ENCODE assay signal across 10 cellular contexts in the genomic region with DNA sequence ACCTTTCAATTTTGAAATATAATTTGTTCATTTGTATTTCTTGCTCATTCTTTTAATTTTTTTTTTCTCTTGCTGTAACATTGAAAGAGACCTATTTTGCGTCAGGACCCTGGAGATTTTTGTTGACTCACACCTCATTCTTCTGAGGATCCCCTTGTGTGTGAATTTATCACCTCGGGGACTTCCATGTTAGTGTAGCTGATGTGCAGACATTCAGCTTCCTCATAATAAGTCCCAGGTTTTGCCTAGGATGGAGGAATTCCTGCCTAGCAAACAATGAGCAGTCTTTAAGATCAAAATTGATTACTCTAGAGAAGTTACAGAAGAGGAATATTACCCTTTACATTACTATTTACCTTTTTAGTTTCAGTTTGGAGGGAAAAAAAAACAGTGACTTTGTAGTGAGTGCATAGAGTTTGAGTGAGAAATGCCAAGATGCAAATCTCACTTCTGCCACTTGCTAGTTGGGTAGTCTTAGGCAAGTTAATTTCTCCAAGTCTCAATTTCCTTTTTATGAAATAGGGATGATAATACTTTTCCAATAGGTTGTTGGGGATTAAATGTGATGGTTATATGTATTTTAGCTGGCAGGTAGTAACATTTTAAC. TPM values are rescaled to one million over a fixed set of nuclear protein-coding genes. Genes with fewer than 3 reads are reported as not detected.
DNase-seq lines count a peak whose midpoint lies in the region; ATAC-seq and TF ChIP-seq lines count a peak whose summit lies in the region.
"Had no signal": no experiment of that assay in that cellular context is flagged by ENCODE, and none has a peak within 500 bp of the region (broad histone marks: within the 10 kb centered on the region; RNA-seq: fewer than 3 reads in every experiment).

No MANE protein-coding gene starts in this region.

- peak overlapping the region; percentile 65; the same call in 1 of the 2 replicates for H3K27ac ChIP-seq in SK-N-MC
- no peak overlapping the region for H3K27ac ChIP-seq in foreskin keratinocyte

- H3K36me3 Mint-ChIP-seq in activated CD4-positive, alpha-beta T cell treated with anti-CD3 and anti-CD28 coated beads, Interleukin-2, amount 10 ng/mL, durations not matched to agents 24 days and 14 days (ENCODE audit: low read depth): peaks cover 2% of the 10 kb centered on the region
- H3K36me3 Mint-ChIP-seq in stimulated activated memory B cell treated with anti-CD40 and anti-IgM and Interleukin-4, amounts not matched to agents 10 μg/mL and 1 μg/mL and 100 μg/mL, for 72 hours: no peaks in the 10 kb centered on the region

- no peaks in the 10 kb centered on the region for H3K27me3 Mint-ChIP-seq in activated CD4-positive, alpha-beta T cell treated with anti-CD3 and anti-CD28 coated beads, Interleukin-2, amount 10 ng/mL, durations not matched to agents 24 days and 14 days
- no peaks in the 10 kb centered on the region for H3K27me3 Mint-ChIP-seq in stimulated activated memory B cell treated with anti-CD40 and anti-IgM and Interleukin-4, amounts not matched to agents 10 μg/mL and 1 μg/mL and 100 μg/mL, for 72 hours

- H3K9ac ChIP-seq in SK-N-MC (ENCODE audit: insufficient read length): no peak overlapping the region

- H3K36me3 ChIP-seq in SK-N-MC (ENCODE audit: insufficient read depth, low read length): no peaks in the 10 kb centered on the region

- no peaks in the 10 kb centered on the region for H3K27me3 ChIP-seq in foreskin keratinocyte

- TF ChIP-seq CTCF in foreskin keratinocyte (conservative IDR thresholded peaks at IDR 0.05) (no peak), GM10266 (IDR thresholded peaks at IDR 0.05; ENCODE audit: control insufficient read depth, insufficient read depth, low read depth, missing control alignments) (no peak)

- ATAC-seq in HG02610 (IDR thresholded peaks at IDR 0.05; ENCODE audit: unreplicated experiment): peak; percentile 78
- peak; percentile 70 for ATAC-seq in stimulated activated memory B cell treated with anti-CD40 and anti-IgM and Interleukin-4, amounts not matched to agents 10 μg/mL and 1 μg/mL and 100 μg/mL, for 72 hours
- no peak for ATAC-seq in foreskin keratinocyte

- H3K4me3 ChIP-seq in SK-N-MC: peak overlapping the region; percentile 3; the same call in 1 of the 2 replicates

- peaks cover 41% of the 10 kb centered on the region for H3K4me1 Mint-ChIP-seq in activated CD4-positive, alpha-beta T cell treated with anti-CD3 and anti-CD28 coated beads, Interleukin-2, amount 10 ng/mL, durations not matched to agents 24 days and 14 days
- peaks cover 58% of the 10 kb centered on the region for H3K4me1 Mint-ChIP-seq in stimulated activated memory B cell treated with anti-CD40 and anti-IgM and Interleukin-4, amounts not matched to agents 10 μg/mL and 1 μg/mL and 100 μg/mL, for 72 hours

- DNase-seq in activated CD4-positive, alpha-beta T cell treated with anti-CD3 and anti-CD28 coated beads, Interleukin-2, amount 10 ng/mL, durations not matched to agents 24 days and 14 days: no peak
- DNase-seq in activated CD4-positive, alpha-beta T cell treated with anti-CD3 and anti-CD28 coated beads, Interleukin-2, amount 50 U/mL, for 4 hours: no peak
- DNase-seq in SK-N-MC (ENCODE audit: low read depth, low spot score) (no peak), cerebellar nuclear complex (lab: John Stamatoyannopoulos, UW) (no peak), foreskin keratinocyte (no peak), GM10266 (ENCODE audit: extremely low spot score) (no peak)
- DNase-seq: H9, NCI-H2029 treated with DMSO at 0.1 percent for 48 hours had no signal

- peaks cover 47% of the 10 kb centered on the region for H3K4me1 ChIP-seq in foreskin keratinocyte

- H3K9me3 Mint-ChIP-seq in activated CD4-positive, alpha-beta T cell treated with anti-CD3 and anti-CD28 coated beads, Interleukin-2, amount 10 ng/mL, durations not matched to agents 24 days and 14 days: no peaks in the 10 kb centered on the region
- no peaks in the 10 kb centered on the region for H3K9me3 Mint-ChIP-seq in stimulated activated memory B cell treated with anti-CD40 and anti-IgM and Interleukin-4, amounts not matched to agents 10 μg/mL and 1 μg/mL and 100 μg/mL, for 72 hours
- H3K9me3 Mint-ChIP-seq: H9 had no signal

- peak overlapping the region; percentile 65 for H3K4me3 Mint-ChIP-seq in activated CD4-positive, alpha-beta T cell treated with anti-CD3 and anti-CD28 coated beads, Interleukin-2, amount 10 ng/mL, durations not matched to agents 24 days and 14 days
- peak overlapping the region; percentile 69 for H3K4me3 Mint-ChIP-seq in stimulated activated memory B cell treated with anti-CD40 and anti-IgM and Interleukin-4, amounts not matched to agents 10 μg/mL and 1 μg/mL and 100 μg/mL, for 72 hours
- H3K4me3 Mint-ChIP-seq: H9 had no signal

- intact Hi-C loops in activated CD4-positive, alpha-beta T cell treated with anti-CD3 and anti-CD28 coated beads, Interleukin-2, amount 10 ng/mL, durations not matched to agents 24 days and 14 days (cut with micrococcal nuclease): loop anchor here (1.0 to 2.0 kb wide), 2 partner anchors 8 to 14 kb away; partner anchors contain the start of gene TES

- H3K27ac Mint-ChIP-seq in activated CD4-positive, alpha-beta T cell treated with anti-CD3 and anti-CD28 coated beads, Interleukin-2, amount 10 ng/mL, durations not matched to agents 24 days and 14 days: peak overlapping the region; percentile 51
- H3K27ac Mint-ChIP-seq in stimulated activated memory B cell treated with anti-CD40 and anti-IgM and Interleukin-4, amounts not matched to agents 10 μg/mL and 1 μg/mL and 100 μg/mL, for 72 hours: peak overlapping the region; percentile 91

- no peaks in the 10 kb centered on the region for H3K9me3 ChIP-seq in SK-N-MC (ENCODE audit: low read depth, low read length)

RNA-seq across cellular contexts. Expression of gene TES, which starts 14.3 kb away (rescaled TPM):
- 41.2 and 47.1 TPM in 2 replicates for total RNA-seq in activated CD4-positive, alpha-beta T cell treated with anti-CD3 and anti-CD28 coated beads, Interleukin-2, amount 10 ng/mL, durations not matched to agents 24 days and 14 days
- total RNA-seq in foreskin keratinocyte: 115 and 130 TPM in 2 replicates
- 53.6 and 55.3 TPM in 2 replicates for polyA plus RNA-seq in foreskin keratinocyte
